Comparison of ENCODE assay signal across 8 cellular contexts in genomic region chr10:67788028-67788886, GRCh38. TPM values are rescaled to one million over a fixed set of nuclear protein-coding genes. Genes with fewer than 3 reads are reported as not detected.
A peak's percentile ranks its signal among the peaks of the same experiment; 100 is the strongest.
DNase-seq lines count a peak whose midpoint lies in the region; ATAC-seq and TF ChIP-seq lines count a peak whose summit lies in the region.

No MANE protein-coding gene starts in this region.

- H3K27ac ChIP-seq in CD4-positive, alpha-beta memory T cell (ENCODE audit: low read depth, low read length), result no peak overlapping the region
- H3K27ac ChIP-seq in right lobe of liver, result no peak overlapping the region

- ATAC-seq in GM19455 (IDR thresholded peaks at IDR 0.05; ENCODE audit: unreplicated experiment) (peak; percentile 70), HG03565 (IDR thresholded peaks at IDR 0.05; ENCODE audit: unreplicated experiment) (peak; percentile 62), right lobe of liver (peak; percentile 98 to 99 (median 99))

- H3K9me3 Mint-ChIP-seq in CD4-positive, alpha-beta memory T cell, result no peaks in the 10 kb centered on the region
- no peaks in the 10 kb centered on the region for H3K9me3 Mint-ChIP-seq in T-helper 1 cell treated with Interleukin-12 subunit alpha and Interleukin-12 subunit beta and Interleukin-4 antibody, amounts not matched to agents 30 μg/mL and 1 μg/mL, for 36 hours

- TF ChIP-seq POLR2A in right lobe of liver (IDR thresholded peaks at IDR 0.05), result no peak

- POLR2A ChIA-PET in CD4-positive, alpha-beta memory T cell (lab: Charles Lee; ENCODE audit: partially characterized antibody), result interaction anchor here (0.7 to 1.5 kb wide), 4 partner anchors 8 to 368 kb away, joined by 3 to 7 read pairs (median 4); no protein-coding TSS in a partner anchor

- H3K27me3 Mint-ChIP-seq in CD4-positive, alpha-beta memory T cell, result no peaks in the 10 kb centered on the region
- no peaks in the 10 kb centered on the region for H3K27me3 Mint-ChIP-seq in T-helper 1 cell treated with Interleukin-12 subunit alpha and Interleukin-12 subunit beta and Interleukin-4 antibody, amounts not matched to agents 30 μg/mL and 1 μg/mL, for 36 hours (ENCODE audit: low read depth)

- 24% methylated on average over 9 of the region's 15 CpGs for WGBS in right lobe of liver (ENCODE audit: insufficient coverage, low coverage, low lambda C conversion rate, missing lambda C conversion rate)

- no peaks in the 10 kb centered on the region for H3K36me3 Mint-ChIP-seq in CD4-positive, alpha-beta memory T cell
- H3K36me3 Mint-ChIP-seq in T-helper 1 cell treated with Interleukin-12 subunit alpha and Interleukin-12 subunit beta and Interleukin-4 antibody, amounts not matched to agents 30 μg/mL and 1 μg/mL, for 36 hours (ENCODE audit: low read depth), result peaks cover 4% of the 10 kb centered on the region

- peak; percentile 53 to 64 (median 56) for DNase-seq in CD4-positive, alpha-beta memory T cell
- DNase-seq in amniotic stem cell (lab: John Stamatoyannopoulos, UW), result peak; percentile 16
- peak; percentile 86 to 89 (median 86) for DNase-seq in right lobe of liver
- peak; percentile 47 to 66 for DNase-seq in stimulated activated CD8-positive, alpha-beta memory T cell treated with anti-CD3 and anti-CD28 coated beads, Interleukin-7, amount 100 ng/mL, for 4 hours (ENCODE audit: low read depth in 2 of 2)
- no peak for DNase-seq in midbrain (lab: John Stamatoyannopoulos, UW)

- TF ChIP-seq CTCF in right lobe of liver (IDR thresholded peaks at IDR 0.05), result peak; percentile 65 to 88 (median 78)

- H3K4me1 ChIP-seq in CD4-positive, alpha-beta memory T cell (ENCODE audit: insufficient read depth, low read length), result peaks cover 40% of the 10 kb centered on the region
- no peaks in the 10 kb centered on the region for H3K4me1 ChIP-seq in right lobe of liver

- no peaks in the 10 kb centered on the region for H3K9me3 ChIP-seq in CD4-positive, alpha-beta memory T cell (ENCODE audit: control insufficient read depth in 1 of 2, low read length in 2 of 2)
- no peaks in the 10 kb centered on the region for H3K9me3 ChIP-seq in right lobe of liver

- H3K4me3 Mint-ChIP-seq in CD4-positive, alpha-beta memory T cell, result peak overlapping the region in 4 of 8 donors; percentile 8 to 70 (median 53)
- peak overlapping the region; percentile 27 for H3K4me3 Mint-ChIP-seq in T-helper 1 cell treated with Interleukin-12 subunit alpha and Interleukin-12 subunit beta and Interleukin-4 antibody, amounts not matched to agents 30 μg/mL and 1 μg/mL, for 36 hours

- H3K36me3 ChIP-seq in CD4-positive, alpha-beta memory T cell (ENCODE audit: insufficient read depth, low read length), result no peaks in the 10 kb centered on the region
- H3K36me3 ChIP-seq in right lobe of liver, result no peaks in the 10 kb centered on the region

- peak overlapping the region in 4 of 7 donors; percentile 2 to 80 (median 15) for H3K27ac Mint-ChIP-seq in CD4-positive, alpha-beta memory T cell
- H3K27ac Mint-ChIP-seq in T-helper 1 cell treated with Interleukin-12 subunit alpha and Interleukin-12 subunit beta and Interleukin-4 antibody, amounts not matched to agents 30 μg/mL and 1 μg/mL, for 36 hours, result no peak overlapping the region

- H3K27me3 ChIP-seq in CD4-positive, alpha-beta memory T cell (ENCODE audit: insufficient read depth, low read length), result no peaks in the 10 kb centered on the region
- H3K27me3 ChIP-seq in right lobe of liver, result no peaks in the 10 kb centered on the region

- intact Hi-C loops in CD4-positive, alpha-beta memory T cell (cut with micrococcal nuclease), result loop anchor here (1.0 kb wide), 3 partner anchors 67 to 420 kb away; no protein-coding TSS in a partner anchor
- intact Hi-C loops in right lobe of liver (cut with DNase I), result no loop called here

- CTCF ChIA-PET in CD4-positive, alpha-beta memory T cell (lab: Charles Lee; ENCODE audit: partially characterized antibody), result interaction anchor here (0.6 to 6.1 kb wide), 38 partner anchors 8 to 1109 kb away, joined by 3 to 99 read pairs (median 5); partner anchors contain the start of gene CTNNA3

- H3K4me3 ChIP-seq in CD4-positive, alpha-beta memory T cell (ENCODE audit: low read length in 2 of 2), result no peak overlapping the region
- peak overlapping the region in 1 of 3 donors; percentile 9 for H3K4me3 ChIP-seq in right lobe of liver

- H3K4me1 Mint-ChIP-seq in CD4-positive, alpha-beta memory T cell, result peaks cover 25 to 40% (median 30%) of the 10 kb centered on the region in 4 donors
- peaks cover 44% of the 10 kb centered on the region for H3K4me1 Mint-ChIP-seq in T-helper 1 cell treated with Interleukin-12 subunit alpha and Interleukin-12 subunit beta and Interleukin-4 antibody, amounts not matched to agents 30 μg/mL and 1 μg/mL, for 36 hours (ENCODE audit: low read depth)

RNA-seq across cellular contexts. Expression of gene DNAJC12, which starts 49.7 kb away (rescaled TPM):
- total RNA-seq in CD4-positive, alpha-beta memory T cell, result not detected
- polyA plus RNA-seq in CD4-positive, alpha-beta memory T cell, result under 1 TPM in 1 of 2 donors, not detected in 1; 0.22 TPM
- total RNA-seq in right lobe of liver, result 10 to 100 TPM; 11.8 to 25.6 (median 20.9) TPM

Comparison
In these comparisons a context has a peak if more than half of its experiments do, and no peak if none do; other contexts are left out.
1. RNA of gene DNAJC12, which starts 49.7 kb away (total RNA-seq): 11.8 to 25.6 TPM in right lobe of liver; not detected in CD4-positive, alpha-beta memory T cell; every median in the first group is over 10 times any median in the second.
2. Peak in every context shown above with its lines, with median percentiles within 50 percentile points of each other: ATAC-seq.